ENCODE assay signal across 1 cellular context in genomic region chr10:32980558-32981468, GRCh38.
TF ChIP-seq lines count a peak whose summit lies in the region.

No MANE protein-coding gene starts in this region.

TF ChIP-seq in HepG2, 621 proteins besides CTCF, POLR2A, EP300 and RAD21 (continued from another document and continues in another):
- TF ChIP-seq ZBTB44 (CRISPR knock-in tag; IDR thresholded peaks at IDR 0.05) (no peak), CBX2 (IDR thresholded peaks at IDR 0.05; ENCODE audit: low read depth, low read length) (no peak), CBX2 (CRISPR knock-in tag; IDR thresholded peaks at IDR 0.05; ENCODE audit: low read depth) (no peak), ZNF747 (CRISPR knock-in tag; IDR thresholded peaks at IDR 0.05; ENCODE audit: borderline replicate concordance) (peak; percentile 68; the same call in 1 of the 2 replicates), ZNF512B (CRISPR knock-in tag; IDR thresholded peaks at IDR 0.05; ENCODE audit: borderline replicate concordance) (peak; percentile 97), NFIC (IDR thresholded peaks at IDR 0.05; ENCODE audit: low read length) (no peak), ZBTB20 (CRISPR knock-in tag; IDR thresholded peaks at IDR 0.05; ENCODE audit: borderline replicate concordance, low read depth) (peak; percentile 56; the same call in 1 of the 2 replicates), ZNF431 (CRISPR knock-in tag; IDR thresholded peaks at IDR 0.05; ENCODE audit: borderline replicate concordance, low read depth) (peak; percentile 61; the same call in 1 of the 2 replicates), BRF2 (CRISPR knock-in tag; IDR thresholded peaks at IDR 0.05) (no peak), HMG20B (CRISPR knock-in tag; conservative IDR thresholded peaks at IDR 0.05) (peak; percentile 49), CEBPB (IDR thresholded peaks at IDR 0.05; ENCODE audit: borderline replicate concordance, low read depth, low read length) (no peak), PHF21A (CRISPR knock-in tag; IDR thresholded peaks at IDR 0.05) (peak; percentile 93), SRSF1 (optimal IDR thresholded peaks at IDR 0.05; ENCODE audit: low read depth, low read length) (peak; percentile 63), ZMYM2 (CRISPR knock-in tag; IDR thresholded peaks at IDR 0.05) (0 out of 2 replicates have a peak, but pooled peaks have one; percentile 31), IKZF1 (IDR thresholded peaks at IDR 0.05) (no peak), CEBPG (CRISPR knock-in tag; IDR thresholded peaks at IDR 0.05) (0 out of 2 replicates have a peak, but pooled peaks have one; percentile 5), ZNF879 (CRISPR knock-in tag; IDR thresholded peaks at IDR 0.05) (peak; percentile 62; the same call in 1 of the 2 replicates), ERF (CRISPR knock-in tag; IDR thresholded peaks at IDR 0.05) (peak; percentile 70), ZNF564 (CRISPR knock-in tag; IDR thresholded peaks at IDR 0.05) (0 out of 2 replicates have a peak, but pooled peaks have one; percentile 45), SP140L (CRISPR knock-in tag; IDR thresholded peaks at IDR 0.05; ENCODE audit: borderline replicate concordance) (no peak), MAX (IDR thresholded peaks at IDR 0.05) (peak; percentile 94), YEATS2 (CRISPR knock-in tag; IDR thresholded peaks at IDR 0.05; ENCODE audit: borderline replicate concordance) (peak; percentile 82; the same call in 1 of the 2 replicates), HMGXB3 (CRISPR knock-in tag; IDR thresholded peaks at IDR 0.05; ENCODE audit: borderline replicate concordance) (peak; percentile 60; the same call in 1 of the 2 replicates), AGO1 (IDR thresholded peaks at IDR 0.05; ENCODE audit: low read depth, low read length, poor library complexity, severe bottlenecking) (peak; percentile 57), E2F1 (CRISPR knock-in tag; IDR thresholded peaks at IDR 0.05) (0 out of 2 replicates have a peak, but pooled peaks have one; percentile 57), DNMT3B (CRISPR knock-in tag; conservative IDR thresholded peaks at IDR 0.05) (peak; percentile 69; the same call in 1 of the 2 replicates), ZNF12 (CRISPR knock-in tag; IDR thresholded peaks at IDR 0.05) (peak; percentile 70; the same call in 1 of the 2 replicates), ZBED4 (CRISPR knock-in tag; IDR thresholded peaks at IDR 0.05; ENCODE audit: borderline replicate concordance) (0 out of 2 replicates have a peak, but pooled peaks have one; percentile 72), AFF4 (CRISPR knock-in tag; IDR thresholded peaks at IDR 0.05) (peak; percentile 74; the same call in 1 of the 2 replicates), JUN (CRISPR knock-in tag; IDR thresholded peaks at IDR 0.05) (0 out of 2 replicates have a peak, but pooled peaks have one; percentile 23), MED13 (CRISPR knock-in tag; IDR thresholded peaks at IDR 0.05) (0 out of 2 replicates have a peak, but pooled peaks have one; percentile 30), HNF4A (CRISPR knock-in tag; IDR thresholded peaks at IDR 0.05) (no peak; the same call in 1 of the 2 replicates), SATB2 (CRISPR knock-in tag; IDR thresholded peaks at IDR 0.05) (no peak), MIXL1 (CRISPR knock-in tag; IDR thresholded peaks at IDR 0.05) (peak; percentile 63; the same call in 1 of the 2 replicates), KAT7 (CRISPR knock-in tag; IDR thresholded peaks at IDR 0.05; ENCODE audit: borderline replicate concordance) (no peak), ASH2L (IDR thresholded peaks at IDR 0.05; ENCODE audit: insufficient read length, low read depth, low read length) (peak; percentile 74), ZNF501 (CRISPR knock-in tag; IDR thresholded peaks at IDR 0.05) (peak; percentile 68), ZNF839 (CRISPR knock-in tag; IDR thresholded peaks at IDR 0.05; ENCODE audit: borderline replicate concordance) (no peak), KLF11 (CRISPR knock-in tag; IDR thresholded peaks at IDR 0.05) (peak; percentile 90; the same call in 1 of the 2 replicates)
